Comparison of ENCODE assay signal across 7 cellular contexts in genomic region chr19:17333611-17334413, GRCh38. TPM values are rescaled to one million over a fixed set of nuclear protein-coding genes. Genes with fewer than 3 reads are reported as not detected.
A peak's percentile ranks its signal among the peaks of the same experiment; 100 is the strongest.
DNase-seq lines count a peak whose midpoint lies in the region; ATAC-seq and TF ChIP-seq lines count a peak whose summit lies in the region.

No MANE protein-coding gene starts in this region.

- no peak overlapping the region for H2AFZ ChIP-seq in OCI-LY1 (ENCODE audit: low read length)

- peak overlapping the region; percentile 74 for H3K4me2 ChIP-seq in OCI-LY1 (ENCODE audit: low read length)

- H3F3A ChIP-seq in OCI-LY1 (ENCODE audit: insufficient read depth, low read length), result no peaks in the 10 kb centered on the region

- peak; percentile 38 for TF ChIP-seq POLR2A in GM19193 (IDR thresholded peaks at IDR 0.05; ENCODE audit: extremely low read depth, insufficient read depth, insufficient read length)

- peaks cover 2% of the 10 kb centered on the region for H3K27me3 Mint-ChIP-seq in activated T-cell treated with anti-CD3 and anti-CD28 coated beads, Interleukin-2, amount 50 U/mL, for 4 hours (ENCODE audit: low read depth)

- H3K36me3 Mint-ChIP-seq in activated T-cell treated with anti-CD3 and anti-CD28 coated beads, Interleukin-2, amount 50 U/mL, for 4 hours (ENCODE audit: insufficient read depth), result no peaks in the 10 kb centered on the region

- H3K79me2 ChIP-seq in OCI-LY1 (ENCODE audit: insufficient read depth, low read length), result no peaks in the 10 kb centered on the region

- peak; percentile 72 for DNase-seq in activated T-cell treated with anti-CD3 and anti-CD28 coated beads, Interleukin-2, amount 50 U/mL, for 4 hours
- DNase-seq in fibroblast of peridontal ligament (ENCODE audit: extremely low read depth) (peak; percentile 73), psoas muscle (no peak), NCI-H1436 (lab: John Stamatoyannopoulos, UW) (no peak)

- H3K4me1 ChIP-seq in OCI-LY1 (ENCODE audit: insufficient read depth, low read length, severe bottlenecking) (peaks cover 25% of the 10 kb centered on the region), psoas muscle (peaks cover 24% of the 10 kb centered on the region)

- H3K27me3 ChIP-seq in OCI-LY1 (ENCODE audit: insufficient read depth, low read length) (no peaks in the 10 kb centered on the region; the same call in 1 of the 2 replicates), psoas muscle (ENCODE audit: insufficient read depth in 3 of 3, low read length in 2 of 3) (no peaks in the 10 kb centered on the region)

- ATAC-seq in activated T-cell treated with anti-CD3 and anti-CD28 coated beads, Interleukin-2, amount 50 U/mL, for 4 hours, result peak; percentile 51 to 53
- ATAC-seq in psoas muscle (no peak), HG03378 (IDR thresholded peaks at IDR 0.05; ENCODE audit: unreplicated experiment) (no peak)

- H3K4me3 ChIP-seq in OCI-LY1 (ENCODE audit: low read depth, low read length, poor library complexity, severe bottlenecking) (peak overlapping the region; percentile 71), psoas muscle (peak overlapping the region; percentile 87)

- H3K9ac ChIP-seq in OCI-LY1 (ENCODE audit: low read length), result peak overlapping the region; percentile 73

- H3K9me3 ChIP-seq in OCI-LY1 (ENCODE audit: low read length) (no peaks in the 10 kb centered on the region), psoas muscle (no peaks in the 10 kb centered on the region)

- H3K27ac ChIP-seq in OCI-LY1 (ENCODE audit: low read depth, low read length, poor library complexity, severe bottlenecking), result no peak overlapping the region
- H3K27ac ChIP-seq in psoas muscle, result peak overlapping the region; percentile 47

- intact Hi-C loops in psoas muscle (cut with DNase I), result no loop called here

- peaks cover 40% of the 10 kb centered on the region for H3K4me1 Mint-ChIP-seq in activated T-cell treated with anti-CD3 and anti-CD28 coated beads, Interleukin-2, amount 50 U/mL, for 4 hours (ENCODE audit: low read depth)

- TF ChIP-seq CTCF in OCI-LY1 (IDR thresholded peaks at IDR 0.05; ENCODE audit: low read length) (no peak), psoas muscle (IDR thresholded peaks at IDR 0.05) (no peak)

- no peaks in the 10 kb centered on the region for H3K9me3 Mint-ChIP-seq in activated T-cell treated with anti-CD3 and anti-CD28 coated beads, Interleukin-2, amount 50 U/mL, for 4 hours

- 43 to 49% (median 44%) methylated on average over 46 to 52 of the region's 52 CpGs for WGBS in psoas muscle, 3 donors

- peaks cover 9% of the 10 kb centered on the region for H3K36me3 ChIP-seq in OCI-LY1 (ENCODE audit: insufficient read depth, low read length)
- peaks cover 0 to 36% of the 10 kb centered on the region in 2 donors for H3K36me3 ChIP-seq in psoas muscle (ENCODE audit: insufficient read depth in 1 of 2, low read depth in 1 of 2)

- H3K9me2 ChIP-seq in OCI-LY1 (ENCODE audit: low read depth, low read length), result no peaks in the 10 kb centered on the region

- H3K4me3 Mint-ChIP-seq in activated T-cell treated with anti-CD3 and anti-CD28 coated beads, Interleukin-2, amount 50 U/mL, for 4 hours, result peak overlapping the region; percentile 82

- no peaks in the 10 kb centered on the region for H4K20me1 ChIP-seq in OCI-LY1 (ENCODE audit: insufficient read depth, low read length)

RNA-seq across cellular contexts. Expression of gene ANO8, which starts 0.8 kb away (rescaled TPM):
- total RNA-seq in activated T-cell treated with anti-CD3 and anti-CD28 coated beads, Interleukin-2, amount 50 U/mL, for 4 hours, result 1 to 10 TPM; 2.8 to 3.0 (median 2.9) TPM
- total RNA-seq in psoas muscle, result 10 to 100 TPM; 11.8 to 14.3 (median 12.9) TPM
- polyA plus RNA-seq in psoas muscle, result 10 to 100 TPM in 1 of 3 donors, 1 to 10 TPM in 2; 1.5 to 13.0 (median 4.3) TPM

RNA-seq across cellular contexts. Expression of gene GTPBP3, which starts 3.5 kb away (rescaled TPM):
- total RNA-seq in activated T-cell treated with anti-CD3 and anti-CD28 coated beads, Interleukin-2, amount 50 U/mL, for 4 hours, result 100 to 1,000 TPM in 2 of 3 donors, 10 to 100 TPM in 1; 96.4 to 122 (median 106) TPM
- 10 to 100 TPM in 3 of 4 donors, 1 to 10 TPM in 1; 9.6 to 11.0 (median 10.5) TPM for total RNA-seq in psoas muscle
- 10 to 100 TPM in 1 of 3 donors, 1 to 10 TPM in 2; 6.2 to 16.5 (median 8.8) TPM for polyA plus RNA-seq in psoas muscle

RNA-seq across cellular contexts. Expression of gene DDA1, which starts 24.4 kb away (rescaled TPM):
- total RNA-seq in activated T-cell treated with anti-CD3 and anti-CD28 coated beads, Interleukin-2, amount 50 U/mL, for 4 hours, result 10 to 100 TPM; 53.1 to 58.1 (median 53.4) TPM
- 10 to 100 TPM; 21.5 to 35.4 (median 27.9) TPM for total RNA-seq in psoas muscle
- polyA plus RNA-seq in psoas muscle, result 10 to 100 TPM; 47.2 to 90.4 (median 75.0) TPM

RNA-seq across cellular contexts. Expression of gene MRPL34, which starts 28.1 kb away (rescaled TPM):
- total RNA-seq in activated T-cell treated with anti-CD3 and anti-CD28 coated beads, Interleukin-2, amount 50 U/mL, for 4 hours, result 100 to 1,000 TPM; 111 to 137 (median 126) TPM
- total RNA-seq in psoas muscle, result 100 to 1,000 TPM; 105 to 217 (median 139) TPM
- polyA plus RNA-seq in psoas muscle, result 100 to 1,000 TPM; 330 to 558 (median 365) TPM

RNA-seq across cellular contexts. Expression of gene ABHD8, which starts 30.6 kb away (rescaled TPM):
- 1 to 10 TPM; 3.6 to 4.5 (median 3.7) TPM for total RNA-seq in activated T-cell treated with anti-CD3 and anti-CD28 coated beads, Interleukin-2, amount 50 U/mL, for 4 hours
- total RNA-seq in psoas muscle, result 10 to 100 TPM in 1 of 4 donors, 1 to 10 TPM in 3; 6.1 to 17.9 (median 7.6) TPM
- polyA plus RNA-seq in psoas muscle, result 10 to 100 TPM; 12.3 to 26.8 (median 15.0) TPM

Comparison
In these comparisons a context has a peak if more than half of its experiments do, and no peak if none do; other contexts are left out.
1. ATAC-seq: peak in activated T-cell treated with anti-CD3 and anti-CD28 coated beads, Interleukin-2, amount 50 U/mL, for 4 hours (2 of 2); none in psoas muscle (0 of 4) and HG03378 (single experiment).
2. DNase-seq: peak in activated T-cell treated with anti-CD3 and anti-CD28 coated beads, Interleukin-2, amount 50 U/mL, for 4 hours (single experiment) and fibroblast of peridontal ligament (single experiment); none in psoas muscle (0 of 2) and NCI-H1436 (single experiment).
3. RNA of gene GTPBP3, which starts 3.5 kb away (total RNA-seq): 96.4 to 122 TPM in activated T-cell treated with anti-CD3 and anti-CD28 coated beads, Interleukin-2, amount 50 U/mL, for 4 hours; 9.6 to 11.0 TPM in psoas muscle; every median in the first group is over 4 times any median in the second.